Comparison of ENCODE assay signal across 7 cellular contexts in genomic region chr11:78000193-78000592, GRCh38. TPM values are rescaled to one million over a fixed set of nuclear protein-coding genes. Genes with fewer than 3 reads are reported as not detected.
DNase-seq lines count a peak whose midpoint lies in the region; ATAC-seq and TF ChIP-seq lines count a peak whose summit lies in the region.

No MANE protein-coding gene starts in this region.

- ATAC-seq in HG03432 (IDR thresholded peaks at IDR 0.05; ENCODE audit: unreplicated experiment) = peak; percentile 73
- peak; percentile 80 to 91 for ATAC-seq in naive thymus-derived CD8-positive, alpha-beta T cell

- H3K27ac ChIP-seq in epithelial cell of prostate = no peak overlapping the region

- H3K4me3 Mint-ChIP-seq in activated CD4-positive, alpha-beta memory T cell treated with anti-CD3 and anti-CD28 coated beads, Interleukin-2, amount 10 ng/mL, durations not matched to agents 7 days and 5 days = no peak overlapping the region
- H3K4me3 Mint-ChIP-seq in naive thymus-derived CD8-positive, alpha-beta T cell = peak overlapping the region in 1 of 10 donors; percentile 15
- H3K4me3 Mint-ChIP-seq in type B pancreatic cell = no peak overlapping the region

- DNase-seq in NCI-H524 treated with DMSO at 0.1 percent for 48 hours (lab: John Stamatoyannopoulos, UW) (peak; percentile 41), epithelial cell of prostate (ENCODE audit: low read depth, low spot score) (peak; percentile 6), type B pancreatic cell (ENCODE audit: extremely low spot score, unreplicated experiment) (no peak)
- peak; percentile 50 for DNase-seq in activated CD4-positive, alpha-beta memory T cell treated with anti-CD3 and anti-CD28 coated beads, Interleukin-2, amount 10 ng/mL, durations not matched to agents 7 days and 5 days
- peak in 9 of 10 donors; percentile 4 to 66 (median 36) for DNase-seq in naive thymus-derived CD8-positive, alpha-beta T cell

- CTCF ChIA-PET in activated CD4-positive, alpha-beta memory T cell treated with anti-CD3 and anti-CD28 coated beads, Interleukin-2, amount 10 ng/mL, durations not matched to agents 7 days and 5 days (lab: Charles Lee) = interaction anchor here (0.6 to 1.8 kb wide), 9 partner anchors 9 to 564 kb away, joined by 3 to 9 read pairs (median 4); no protein-coding TSS in a partner anchor

- H3K4me1 Mint-ChIP-seq in activated CD4-positive, alpha-beta memory T cell treated with anti-CD3 and anti-CD28 coated beads, Interleukin-2, amount 10 ng/mL, durations not matched to agents 7 days and 5 days = peaks cover 7% of the 10 kb centered on the region
- peaks cover 4 to 21% (median 11%) of the 10 kb centered on the region in 4 donors for H3K4me1 Mint-ChIP-seq in naive thymus-derived CD8-positive, alpha-beta T cell
- H3K4me1 Mint-ChIP-seq in type B pancreatic cell (ENCODE audit: unreplicated experiment) = peaks cover 6% of the 10 kb centered on the region

- TF ChIP-seq CTCF in GM12872 (IDR thresholded peaks at IDR 0.05; ENCODE audit: insufficient read depth, low read depth, low read length) (peak; percentile 81), type B pancreatic cell (conservative IDR thresholded peaks at IDR 0.05) (peak; percentile 83)

- H3K36me3 Mint-ChIP-seq in activated CD4-positive, alpha-beta memory T cell treated with anti-CD3 and anti-CD28 coated beads, Interleukin-2, amount 10 ng/mL, durations not matched to agents 7 days and 5 days (ENCODE audit: low read depth) = no peaks in the 10 kb centered on the region
- no peaks in the 10 kb centered on the region for H3K36me3 Mint-ChIP-seq in naive thymus-derived CD8-positive, alpha-beta T cell
- no peaks in the 10 kb centered on the region for H3K36me3 Mint-ChIP-seq in type B pancreatic cell

- H3K27ac Mint-ChIP-seq in activated CD4-positive, alpha-beta memory T cell treated with anti-CD3 and anti-CD28 coated beads, Interleukin-2, amount 10 ng/mL, durations not matched to agents 7 days and 5 days = no peak overlapping the region
- H3K27ac Mint-ChIP-seq in naive thymus-derived CD8-positive, alpha-beta T cell = peak overlapping the region in 2 of 10 donors; percentile 15 to 60
- H3K27ac Mint-ChIP-seq in type B pancreatic cell = no peak overlapping the region

- H3K9me3 Mint-ChIP-seq in activated CD4-positive, alpha-beta memory T cell treated with anti-CD3 and anti-CD28 coated beads, Interleukin-2, amount 10 ng/mL, durations not matched to agents 7 days and 5 days = no peaks in the 10 kb centered on the region
- no peaks in the 10 kb centered on the region for H3K9me3 Mint-ChIP-seq in naive thymus-derived CD8-positive, alpha-beta T cell
- H3K9me3 Mint-ChIP-seq in type B pancreatic cell = no peaks in the 10 kb centered on the region

- POLR2A ChIA-PET in activated CD4-positive, alpha-beta memory T cell treated with anti-CD3 and anti-CD28 coated beads, Interleukin-2, amount 10 ng/mL, durations not matched to agents 7 days and 5 days (lab: Charles Lee) = interaction anchor here (0.8 to 1.6 kb wide), 2 partner anchors 181 to 418 kb away, joined by 3 read pairs; partner anchors contain the start of gene GAB2
- POLR2A ChIA-PET in naive thymus-derived CD8-positive, alpha-beta T cell (lab: Charles Lee) = no interaction called here

- H3K27me3 Mint-ChIP-seq in activated CD4-positive, alpha-beta memory T cell treated with anti-CD3 and anti-CD28 coated beads, Interleukin-2, amount 10 ng/mL, durations not matched to agents 7 days and 5 days = peaks cover 15% of the 10 kb centered on the region
- peaks cover 0 to 3% (median 0%) of the 10 kb centered on the region in 5 donors for H3K27me3 Mint-ChIP-seq in naive thymus-derived CD8-positive, alpha-beta T cell
- peaks cover 4% of the 10 kb centered on the region for H3K27me3 Mint-ChIP-seq in type B pancreatic cell

RNA-seq across cellular contexts. Expression of gene INTS4, which starts 5.7 kb away (rescaled TPM):
- total RNA-seq in activated CD4-positive, alpha-beta memory T cell treated with anti-CD3 and anti-CD28 coated beads, Interleukin-2, amount 10 ng/mL, durations not matched to agents 7 days and 5 days = 10 to 100 TPM; 51.2 to 52.0 TPM
- 10 to 100 TPM; 73.8 to 77.1 TPM for total RNA-seq in naive thymus-derived CD8-positive, alpha-beta T cell
- polyA plus RNA-seq in naive thymus-derived CD8-positive, alpha-beta T cell = 10 to 100 TPM; 36.1 to 42.7 (median 36.5) TPM
- 27.1 and 46.3 TPM in 2 replicates for total RNA-seq in type B pancreatic cell (ENCODE audit: low replicate concordance)

RNA-seq across cellular contexts. Expression of gene KCTD14, which starts 22.9 kb away (rescaled TPM):
- under 1 TPM; 0.15 to 0.45 TPM for total RNA-seq in activated CD4-positive, alpha-beta memory T cell treated with anti-CD3 and anti-CD28 coated beads, Interleukin-2, amount 10 ng/mL, durations not matched to agents 7 days and 5 days
- total RNA-seq in naive thymus-derived CD8-positive, alpha-beta T cell = under 1 TPM in 1 of 2 experiments, not detected in 1; 0.36 TPM
- under 1 TPM in 2 of 3 donors, not detected in 1; 0.13 to 0.33 TPM for polyA plus RNA-seq in naive thymus-derived CD8-positive, alpha-beta T cell
- 1.2 and 2.8 TPM in 2 replicates for total RNA-seq in type B pancreatic cell (ENCODE audit: low replicate concordance)
